In the genomic region with DNA sequence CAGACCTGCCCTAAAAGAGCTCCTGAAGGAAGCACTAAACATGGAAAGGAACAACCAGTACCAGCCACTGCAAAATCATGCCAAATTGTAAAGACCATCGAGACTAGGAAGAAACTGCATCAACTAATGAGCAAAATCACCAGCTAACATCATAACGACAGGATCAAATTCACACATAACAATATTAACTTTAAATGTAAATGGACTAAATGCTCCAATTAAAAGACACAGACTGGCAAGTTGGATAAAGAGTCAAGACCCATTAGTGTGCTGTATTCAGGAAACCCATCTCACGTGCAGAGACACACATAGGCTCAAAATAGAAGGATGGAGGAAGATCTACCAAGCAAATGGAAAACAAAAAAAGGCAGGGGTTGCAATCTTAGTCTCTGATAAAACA, we compare ENCODE assay signal across 1 cellular context. TPM values are rescaled to one million over a fixed set of nuclear protein-coding genes. Genes with fewer than 3 reads are reported as not detected.
"Had no signal": no experiment of that assay in that cellular context is flagged by ENCODE, and none has a peak within 500 bp of the region (broad histone marks: within the 10 kb centered on the region; RNA-seq: fewer than 3 reads in every experiment).

No MANE protein-coding gene starts in this region.

RNA-seq across cellular contexts. Expression of gene TTC39A, which starts 56.9 kb away (rescaled TPM):
- total RNA-seq: LHCN-M2 had no signal
